ENCODE assay signal across 22 cellular contexts in the genomic region with DNA sequence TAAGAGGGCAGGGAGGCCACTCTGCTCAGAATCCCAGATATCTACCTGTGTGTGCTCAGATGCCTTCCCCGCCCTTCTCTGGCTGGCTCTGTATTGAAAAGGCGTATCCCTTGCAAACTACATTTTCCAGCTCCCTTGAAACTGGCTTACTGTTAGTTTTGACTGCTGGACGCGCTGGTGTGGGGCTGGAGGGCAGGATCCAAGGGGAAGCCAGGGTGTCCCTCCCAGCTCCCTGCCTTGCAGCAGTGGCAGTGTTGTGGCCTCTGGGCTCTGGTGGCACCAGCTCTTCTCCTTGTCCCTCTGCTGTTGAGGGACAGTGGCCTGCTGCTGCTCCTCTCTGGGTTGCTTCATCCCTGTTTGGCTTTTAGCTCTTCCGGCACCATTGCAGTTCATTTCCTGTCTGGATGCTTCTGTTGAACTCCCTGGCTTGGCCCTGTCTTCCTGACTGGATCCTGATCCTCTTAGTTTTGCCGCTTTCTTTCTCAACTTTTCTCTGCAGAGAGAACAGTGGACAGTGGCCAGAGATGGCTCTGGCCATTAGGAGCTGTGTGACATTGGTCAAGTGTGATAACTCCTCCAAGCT.
DNase-seq lines count a peak whose midpoint lies in the region; ATAC-seq and TF ChIP-seq lines count a peak whose summit lies in the region.
"Had no signal": no experiment of that assay in that cellular context is flagged by ENCODE, and none has a peak within 500 bp of the region (broad histone marks: within the 10 kb centered on the region; RNA-seq: fewer than 3 reads in every experiment).

No MANE protein-coding gene starts in this region.

- no peaks in the 10 kb centered on the region for H3K36me3 Mint-ChIP-seq in activated T-cell treated with anti-CD3 and anti-CD28 coated beads, Interleukin-2, amount 50 U/mL, for 72 hours (ENCODE audit: insufficient read depth in 2 of 2)
- H3K36me3 Mint-ChIP-seq in activated T-cell treated with anti-CD3 and anti-CD28 coated beads, Interleukin-2, amount 50 U/mL, for 24 hours (ENCODE audit: low read depth): no peaks in the 10 kb centered on the region
- H3K36me3 Mint-ChIP-seq: activated naive CD8-positive, alpha-beta T cell treated with anti-CD3 and anti-CD28 coated beads for 36 hours had no signal

- H3K36me3 ChIP-seq in mesodermal cell (ENCODE audit: control insufficient read depth, insufficient read depth, low read length): no peaks in the 10 kb centered on the region
- H3K36me3 ChIP-seq in stomach smooth muscle (ENCODE audit: control insufficient read depth in 2 of 2, insufficient read depth in 2 of 2, low read length in 2 of 2): no peaks in the 10 kb centered on the region
- no peaks in the 10 kb centered on the region for H3K36me3 ChIP-seq in SJCRH30
- H3K36me3 ChIP-seq: upper lobe of left lung had no signal

- H3K27ac Mint-ChIP-seq in activated T-cell treated with anti-CD3 and anti-CD28 coated beads, Interleukin-2, amount 50 U/mL, for 72 hours: peak overlapping the region; percentile 6
- H3K27ac Mint-ChIP-seq in activated T-cell treated with anti-CD3 and anti-CD28 coated beads, Interleukin-2, amount 50 U/mL, for 24 hours: no peak overlapping the region
- H3K27ac Mint-ChIP-seq: activated naive CD8-positive, alpha-beta T cell treated with anti-CD3 and anti-CD28 coated beads for 36 hours had no signal

- H3K9me3 ChIP-seq in mesodermal cell (ENCODE audit: control insufficient read depth, low read length): no peaks in the 10 kb centered on the region
- no peaks in the 10 kb centered on the region for H3K9me3 ChIP-seq in stomach smooth muscle (ENCODE audit: control insufficient read depth in 2 of 2, low read length in 2 of 2)
- H3K9me3 ChIP-seq in SJCRH30 (replicated peaks): no peaks in the 10 kb centered on the region
- H3K9me3 ChIP-seq: upper lobe of left lung had no signal

- no peaks in the 10 kb centered on the region for H3K27me3 ChIP-seq in stomach smooth muscle (ENCODE audit: control insufficient read depth in 1 of 2, insufficient read depth in 2 of 2, low read length in 2 of 2)
- no peaks in the 10 kb centered on the region for H3K27me3 ChIP-seq in SJCRH30
- H3K27me3 ChIP-seq: upper lobe of left lung had no signal

- no peak for DNase-seq in activated T-cell treated with anti-CD3 and anti-CD28 coated beads, Interleukin-2, amount 50 U/mL, for 72 hours
- no peak for DNase-seq in activated T-cell treated with anti-CD3 and anti-CD28 coated beads, Interleukin-2, amount 50 U/mL, for 24 hours
- DNase-seq in dermis blood vessel endothelial cell (peak; percentile 38), GM10248 (ENCODE audit: extremely low spot score) (no peak), SJCRH30 (no peak), ureter (ENCODE audit: low spot score) (no peak)
- DNase-seq: activated CD4-positive, alpha-beta T cell treated with anti-CD3 and anti-CD28 coated beads, Interleukin-2, amount 50 U/mL, for 1 hour; activated naive CD8-positive, alpha-beta T cell treated with anti-CD3 and anti-CD28 coated beads for 36 hours; DMS153; islet precursor cell; midbrain; NCI-H1048; NCI-H2107; NCI-H526 treated with DMSO at 0.1 percent for 48 hours; nucleus accumbens; small intestine; SW 1271; upper lobe of left lung had no signal

- H3K9me3 Mint-ChIP-seq in activated T-cell treated with anti-CD3 and anti-CD28 coated beads, Interleukin-2, amount 50 U/mL, for 72 hours: no peaks in the 10 kb centered on the region
- H3K9me3 Mint-ChIP-seq in activated T-cell treated with anti-CD3 and anti-CD28 coated beads, Interleukin-2, amount 50 U/mL, for 24 hours: no peaks in the 10 kb centered on the region
- H3K9me3 Mint-ChIP-seq: activated naive CD8-positive, alpha-beta T cell treated with anti-CD3 and anti-CD28 coated beads for 36 hours had no signal

- ATAC-seq in activated T-cell treated with anti-CD3 and anti-CD28 coated beads, Interleukin-2, amount 50 U/mL, for 72 hours (replicated peaks in 1 of 2): no peak
- ATAC-seq: K562 had no signal

- POLR2A ChIA-PET in GM10248 (lab: Yijun Ruan, JAX): no interaction called here

- peaks cover 18% of the 10 kb centered on the region for H3K4me1 ChIP-seq in mesodermal cell (ENCODE audit: control insufficient read depth, insufficient read depth, low read length, poor library complexity, severe bottlenecking)
- peaks cover 31% of the 10 kb centered on the region for H3K4me1 ChIP-seq in stomach smooth muscle (ENCODE audit: control insufficient read depth, insufficient read depth, low read length)
- peaks cover 7% of the 10 kb centered on the region; the same call in 1 of the 2 replicates for H3K4me1 ChIP-seq in SJCRH30

- 95 to 100% methylated on average over 5 to 6 of the region's 6 CpGs for WGBS in mesodermal cell (ENCODE audit: insufficient coverage in 2 of 2), 2 experiments

- no peak for TF ChIP-seq CTCF in GM10248 (IDR thresholded peaks at IDR 0.05; ENCODE audit: control extremely low read depth, extremely low read depth, low read depth, missing control alignments)

- CTCF ChIA-PET in GM10248 (lab: Yijun Ruan, JAX): interaction anchor here (1.3 to 3.8 kb wide), 4 partner anchors 11 to 226 kb away, joined by 4 to 20 read pairs (median 6); no protein-coding TSS in a partner anchor

- H3K4me1 Mint-ChIP-seq in activated T-cell treated with anti-CD3 and anti-CD28 coated beads, Interleukin-2, amount 50 U/mL, for 72 hours (ENCODE audit: low read depth): peaks cover 21% of the 10 kb centered on the region
- no peaks in the 10 kb centered on the region for H3K4me1 Mint-ChIP-seq in activated T-cell treated with anti-CD3 and anti-CD28 coated beads, Interleukin-2, amount 50 U/mL, for 24 hours (ENCODE audit: low read depth)
- H3K4me1 Mint-ChIP-seq: activated naive CD8-positive, alpha-beta T cell treated with anti-CD3 and anti-CD28 coated beads for 36 hours had no signal

- H3K27ac ChIP-seq in mesodermal cell (ENCODE audit: low read depth, low read length, severe bottlenecking) (peak overlapping the region; percentile 11), stomach smooth muscle (ENCODE audit: low read length) (peak overlapping the region; percentile 86), SJCRH30 (no peak overlapping the region)
- H3K27ac ChIP-seq: C4-2B had no signal

- H3K4me3 ChIP-seq in mesodermal cell (ENCODE audit: extremely low read depth, insufficient read depth, low read length, poor library complexity, severe bottlenecking): no peak overlapping the region
- H3K4me3 ChIP-seq in stomach smooth muscle (ENCODE audit: low read length in 2 of 2): no peak overlapping the region
- H3K4me3 ChIP-seq in SJCRH30: no peak overlapping the region
- H3K4me3 ChIP-seq: K562, upper lobe of left lung had no signal

- no peak overlapping the region for H3K9ac ChIP-seq in stomach smooth muscle (ENCODE audit: low read length in 2 of 2)

- peaks cover 5% of the 10 kb centered on the region for H3K27me3 Mint-ChIP-seq in activated T-cell treated with anti-CD3 and anti-CD28 coated beads, Interleukin-2, amount 50 U/mL, for 72 hours (ENCODE audit: low read depth)
- H3K27me3 Mint-ChIP-seq in activated T-cell treated with anti-CD3 and anti-CD28 coated beads, Interleukin-2, amount 50 U/mL, for 24 hours: no peaks in the 10 kb centered on the region
- H3K27me3 Mint-ChIP-seq: activated naive CD8-positive, alpha-beta T cell treated with anti-CD3 and anti-CD28 coated beads for 36 hours had no signal

- no peak overlapping the region for H3K4me3 Mint-ChIP-seq in activated T-cell treated with anti-CD3 and anti-CD28 coated beads, Interleukin-2, amount 50 U/mL, for 72 hours
- H3K4me3 Mint-ChIP-seq in activated T-cell treated with anti-CD3 and anti-CD28 coated beads, Interleukin-2, amount 50 U/mL, for 24 hours: no peak overlapping the region
- H3K4me3 Mint-ChIP-seq: activated naive CD8-positive, alpha-beta T cell treated with anti-CD3 and anti-CD28 coated beads for 36 hours had no signal
